In the genomic region with DNA sequence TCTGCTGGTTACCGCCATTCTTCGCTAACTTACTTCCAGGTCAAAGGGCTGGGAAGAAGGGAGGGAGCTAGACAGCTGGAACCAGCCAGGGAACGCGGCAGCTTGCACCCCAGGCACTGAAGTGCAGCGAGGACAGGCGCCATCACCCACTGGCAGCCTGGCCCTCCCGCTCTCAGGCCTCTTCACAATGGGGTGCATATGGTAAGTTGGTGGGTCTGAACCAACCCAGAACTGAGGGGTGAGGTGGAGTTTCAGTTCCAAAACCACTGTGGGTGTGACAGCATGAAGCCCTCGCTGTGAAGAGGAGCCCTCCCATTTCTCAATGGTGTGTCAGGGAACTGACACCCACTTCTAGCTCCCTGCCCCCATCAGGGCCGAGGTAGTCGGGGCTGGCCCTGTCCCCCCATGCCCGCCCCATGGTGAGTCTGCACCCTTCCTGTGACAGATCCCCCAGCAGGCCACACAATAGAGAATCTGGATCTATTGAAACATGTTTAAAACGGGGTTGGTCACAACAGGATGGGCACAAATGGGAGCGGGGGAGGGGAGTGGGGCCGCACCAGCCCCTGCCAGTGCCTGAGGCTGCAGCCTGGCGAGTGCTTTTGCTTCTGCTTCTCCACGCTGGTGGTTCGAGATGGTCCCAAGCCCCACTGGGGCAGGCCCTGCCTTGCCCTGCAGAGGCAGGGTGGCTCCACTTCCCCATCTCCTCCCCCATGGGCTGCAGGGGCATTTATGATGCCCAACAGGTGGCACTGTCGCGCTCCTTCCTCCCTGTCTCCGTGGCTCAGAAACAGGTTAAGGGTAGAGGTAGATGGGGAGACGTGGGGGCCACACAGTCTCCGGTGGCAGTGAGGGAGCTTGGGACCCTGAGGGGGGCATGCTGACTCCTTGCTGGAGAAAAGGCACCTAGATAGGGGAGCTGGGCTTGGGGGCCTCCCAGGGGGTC, we compare ENCODE assay signal across 8 cellular contexts. TPM values are rescaled to one million over a fixed set of nuclear protein-coding genes. Genes with fewer than 3 reads are reported as not detected.
DNase-seq lines count a peak whose midpoint lies in the region; ATAC-seq, FAIRE-seq and TF ChIP-seq lines count a peak whose summit lies in the region.

No MANE protein-coding gene starts in this region.

- peaks cover 4% of the 10 kb centered on the region for H3K4me1 Mint-ChIP-seq in astrocyte (ENCODE audit: low read depth, unreplicated experiment)

- H3K9me3 ChIP-seq in astrocyte (ENCODE audit: insufficient read depth, low read depth, low read length): no peaks in the 10 kb centered on the region

- no peaks in the 10 kb centered on the region for H3K36me3 ChIP-seq in KMS-11 (ENCODE audit: insufficient read depth)
- no peaks in the 10 kb centered on the region for H3K36me3 ChIP-seq in astrocyte (ENCODE audit: insufficient read depth, low read length)

- peak overlapping the region; percentile 80 for H3K4me3 Mint-ChIP-seq in astrocyte (ENCODE audit: unreplicated experiment)

- H3K79me2 ChIP-seq in KMS-11 (ENCODE audit: insufficient read depth, low read depth): peaks cover 7% of the 10 kb centered on the region
- H3K79me2 ChIP-seq in astrocyte (ENCODE audit: insufficient read depth, low read length): peaks cover 4% of the 10 kb centered on the region

- H4K20me1 ChIP-seq in KMS-11 (ENCODE audit: insufficient read depth) (no peaks in the 10 kb centered on the region), astrocyte (ENCODE audit: insufficient read depth, low read length) (peaks cover 27% of the 10 kb centered on the region)

- FAIRE-seq in astrocyte (lab: Jason Lieb, UNC): no peak

- H3K4me1 ChIP-seq in KMS-11 (ENCODE audit: low read depth, poor library complexity, severe bottlenecking) (peaks cover 36% of the 10 kb centered on the region), astrocyte (ENCODE audit: insufficient read depth, low read length) (peaks cover 11% of the 10 kb centered on the region)

- H3K4me3 ChIP-seq in KMS-11 (IDR thresholded peaks at IDR 0.05; ENCODE audit: insufficient read depth, low read depth, low read length): no peak overlapping the region
- no peak overlapping the region for H3K4me3 ChIP-seq in astrocyte (ENCODE audit: insufficient read depth, low read depth, low read length)

- H3K27me3 ChIP-seq in KMS-11 (ENCODE audit: insufficient read depth, low read depth) (no peaks in the 10 kb centered on the region), astrocyte (ENCODE audit: insufficient read depth, low read length) (no peaks in the 10 kb centered on the region), layer of hippocampus (ENCODE audit: control insufficient read depth, insufficient read depth, low read length) (no peaks in the 10 kb centered on the region)

- peaks cover 14% of the 10 kb centered on the region for H3K36me3 Mint-ChIP-seq in astrocyte (ENCODE audit: low read depth, unreplicated experiment)

- H3K27me3 Mint-ChIP-seq in astrocyte (ENCODE audit: low read depth, unreplicated experiment): no peaks in the 10 kb centered on the region

- TF ChIP-seq CTCF in C4-2B (conservative IDR thresholded peaks at IDR 0.05) (peak; percentile 75), KMS-11 (conservative IDR thresholded peaks at IDR 0.05; ENCODE audit: low read depth, low read length) (peak; percentile 80), astrocyte (IDR thresholded peaks at IDR 0.05; ENCODE audit: insufficient read depth, low read depth, low read length) (peak; percentile 9)

- DNase-seq in T1000 (lab: John Stamatoyannopoulos, UW): peak; percentile 26
- no peak for DNase-seq in astrocyte (ENCODE audit: low read depth)
- DNase-seq in stimulated activated CD8-positive, alpha-beta memory T cell treated with anti-CD3 and anti-CD28 coated beads, Interleukin-12 subunit alpha, Interleukin-12 subunit beta, amount 100 ng/mL, for 24 hours (ENCODE audit: extremely low read depth): peak; percentile 39
- DNase-seq in kidney glomerular epithelial cell (lab: John Stamatoyannopoulos, UW): no peak

- H3K9ac ChIP-seq in KMS-11: no peak overlapping the region
- no peak overlapping the region for H3K9ac ChIP-seq in astrocyte (ENCODE audit: low read length)

- peak overlapping the region; percentile 82; the same call in 1 of the 2 replicates for H3K4me2 ChIP-seq in KMS-11
- H3K4me2 ChIP-seq in astrocyte (ENCODE audit: low read length): peak overlapping the region; percentile 90

- ATAC-seq in GM19043 (IDR thresholded peaks at IDR 0.05; ENCODE audit: low read depth, unreplicated experiment): peak; percentile 28

- peak overlapping the region; percentile 41 for H3K27ac Mint-ChIP-seq in astrocyte (ENCODE audit: unreplicated experiment)

- H3K27ac ChIP-seq in C4-2B: no peak overlapping the region
- H3K27ac ChIP-seq in KMS-11: peak overlapping the region; percentile 20; the same call in 1 of the 2 replicates
- H3K27ac ChIP-seq in astrocyte (ENCODE audit: low read depth, low read length): no peak overlapping the region
- peak overlapping the region; percentile 30 for H3K27ac ChIP-seq in layer of hippocampus (ENCODE audit: low read depth, low read length)

- no peaks in the 10 kb centered on the region for H3K9me3 Mint-ChIP-seq in astrocyte (ENCODE audit: unreplicated experiment)

- H2AFZ ChIP-seq in KMS-11 (ENCODE audit: low read depth) (no peak overlapping the region), astrocyte (ENCODE audit: low read depth, low read length) (no peak overlapping the region)

RNA-seq across cellular contexts. Expression of a gene that starts 2.3 kb away (rescaled TPM):
- total RNA-seq in astrocyte: 54.8 and 55.0 TPM in 2 replicates

RNA-seq across cellular contexts. Expression of a gene that starts 44.0 kb away (rescaled TPM):
- total RNA-seq in astrocyte: 28.6 and 35.7 TPM in 2 replicates

Comparison
In these comparisons a context has a peak if more than half of its experiments do, and no peak if none do; other contexts are left out.
1. H3K27ac ChIP-seq: peak in KMS-11 (single experiment) and layer of hippocampus (single experiment); none in C4-2B (single experiment) and astrocyte (single experiment).
2. CTCF ChIP-seq: peak in every context shown above with its lines; median percentile 80 in KMS-11; 75 in C4-2B; 9 in astrocyte.
3. DNase-seq: peak in T1000 (single experiment) and stimulated activated CD8-positive, alpha-beta memory T cell treated with anti-CD3 and anti-CD28 coated beads, Interleukin-12 subunit alpha, Interleukin-12 subunit beta, amount 100 ng/mL, for 24 hours (single experiment); none in astrocyte (single experiment) and kidney glomerular epithelial cell (single experiment).